In genomic region chr11:74978041-74978440, GRCh38 we compare ENCODE assay signal across 20 cellular contexts. TPM values are rescaled to one million over a fixed set of nuclear protein-coding genes. Genes with fewer than 3 reads are reported as not detected.
DNase-seq lines count a peak whose midpoint lies in the region; ATAC-seq, FAIRE-seq and TF ChIP-seq lines count a peak whose summit lies in the region.
"Had no signal": no experiment of that assay in that cellular context is flagged by ENCODE, and none has a peak within 500 bp of the region (broad histone marks: within the 10 kb centered on the region; RNA-seq: fewer than 3 reads in every experiment).

No MANE protein-coding gene starts in this region.

- H3K36me3 ChIP-seq in left ventricle myocardium inferior (peaks cover 60% of the 10 kb centered on the region), endothelial cell of umbilical vein (ENCODE audit: control insufficient read depth in 2 of 2, extremely low read depth in 1 of 2, insufficient read depth in 2 of 2, low read length in 2 of 2) (peaks cover 18% of the 10 kb centered on the region in 2 experiments), liver (ENCODE audit: control insufficient read depth in 4 of 4, insufficient read depth in 3 of 4, low read depth in 1 of 4, low read length in 3 of 4) (peaks cover 4 to 15% (median 6%) of the 10 kb centered on the region in 4 donors)

- H3K9me1 ChIP-seq in endothelial cell of umbilical vein (replicated peaks; ENCODE audit: control insufficient read depth, extremely low read depth, insufficient read depth, low read length): no peaks in the 10 kb centered on the region

- peak; percentile 61 for ATAC-seq in left ventricle myocardium superior
- ATAC-seq: GM12878 had no signal

- CTCF ChIA-PET in endothelial cell of umbilical vein (lab: Charles Lee): interaction anchor here (1.5 kb wide), 1 partner anchor 18 kb away, joined by 4 read pairs; no protein-coding TSS in a partner anchor

- WGBS in liver: 56% methylated on average over 4 of the region's 4 CpGs

- TF ChIP-seq RAD21 in liver (IDR thresholded peaks at IDR 0.05): no peak

- H3K4me3 ChIP-seq in left ventricle myocardium inferior (no peak overlapping the region), endothelial cell of umbilical vein (replicated peaks in 1 of 3; ENCODE audit: insufficient read depth in 1 of 3, low read depth in 1 of 3, low read length in 3 of 3) (no peak overlapping the region), liver (ENCODE audit: low read depth in 1 of 3, low read length in 3 of 3) (no peak overlapping the region)
- H3K4me3 ChIP-seq: GM12878 had no signal

- H3K79me2 ChIP-seq in endothelial cell of umbilical vein (ENCODE audit: control insufficient read depth, insufficient read depth, low read length): peaks cover 5% of the 10 kb centered on the region

- TF ChIP-seq CTCF in left ventricle myocardium inferior (IDR thresholded peaks at IDR 0.05; ENCODE audit: borderline replicate concordance) (no peak), endothelial cell of umbilical vein (IDR thresholded peaks at IDR 0.05; ENCODE audit: extremely low read depth in 1 of 2, insufficient read depth in 1 of 2, low read depth in 1 of 2, low read length in 2 of 2) (no peak), liver (IDR thresholded peaks at IDR 0.05; ENCODE audit: low read depth, low read length, missing input control) (no peak)

- POLR2A ChIA-PET in endothelial cell of umbilical vein (lab: Charles Lee): no interaction called here

- intact Hi-C loops in left ventricle myocardium superior (cut with micrococcal nuclease): no loop called here
- intact Hi-C loops in left ventricle myocardium inferior (cut with micrococcal nuclease): no loop called here
- intact Hi-C loops in endothelial cell of umbilical vein (cut with micrococcal nuclease): no loop called here

- H3K4me1 ChIP-seq in left ventricle myocardium inferior (peaks cover 3% of the 10 kb centered on the region), endothelial cell of umbilical vein (ENCODE audit: control insufficient read depth, extremely low read depth, insufficient read depth, low read length) (no peaks in the 10 kb centered on the region), liver (ENCODE audit: control insufficient read depth in 4 of 4, insufficient read depth in 4 of 4, low read length in 3 of 4) (peaks cover 1 to 35% (median 25%) of the 10 kb centered on the region in 4 donors)
- H3K4me1 ChIP-seq: BE2C had no signal

- no peak for FAIRE-seq in endothelial cell of umbilical vein (lab: Jason Lieb, UNC)
- FAIRE-seq: A204.1, GM12878, H1 had no signal

- no peak overlapping the region for H2AFZ ChIP-seq in endothelial cell of umbilical vein (ENCODE audit: low read depth, low read length)

- BruUV-seq in endothelial cell of umbilical vein (replicated peaks; lab: Mats Ljungman, UMichigan): no TSS peak

- H3K27me3 ChIP-seq in left ventricle myocardium inferior (ENCODE audit: low read depth): no peaks in the 10 kb centered on the region
- no peaks in the 10 kb centered on the region for H3K27me3 ChIP-seq in endothelial cell of umbilical vein (ENCODE audit: control insufficient read depth in 2 of 2, insufficient read depth in 2 of 2, low read length in 2 of 2)
- H3K27me3 ChIP-seq in liver (ENCODE audit: control insufficient read depth in 4 of 4, insufficient read depth in 4 of 4, low read length in 3 of 4): no peaks in the 10 kb centered on the region
- H3K27me3 ChIP-seq: BE2C had no signal

- H3K9ac ChIP-seq in endothelial cell of umbilical vein (replicated peaks; ENCODE audit: extremely low read depth, insufficient read depth, low read length) (no peak overlapping the region), liver (ENCODE audit: low read depth in 1 of 2, low read length in 2 of 2) (no peak overlapping the region)

- no peaks in the 10 kb centered on the region for H3K9me3 ChIP-seq in left ventricle myocardium inferior (replicated peaks)
- no peaks in the 10 kb centered on the region for H3K9me3 ChIP-seq in endothelial cell of umbilical vein (replicated peaks; ENCODE audit: control insufficient read depth, insufficient read depth, low read length)
- H3K9me3 ChIP-seq in liver (ENCODE audit: control insufficient read depth in 4 of 4, low read length in 3 of 4): no peaks in the 10 kb centered on the region
- H3K9me3 ChIP-seq: BE2C had no signal

- TF ChIP-seq POLR2A in endothelial cell of umbilical vein (IDR thresholded peaks at IDR 0.05; ENCODE audit: low read depth, low read length): no peak

- dilution Hi-C loops in endothelial cell of umbilical vein (cut with MboI; ENCODE audit: extremely low pct_ligation_motif_present, low sequenced_read_pairs): no loop called here

- no peak for DNase-seq in left ventricle myocardium superior
- DNase-seq in left ventricle myocardium inferior: no peak
- DNase-seq in endothelial cell of umbilical vein (ENCODE audit: low read depth, low spot score): peak; percentile 40
- no peak for DNase-seq in NCI-H774 (lab: John Stamatoyannopoulos, UW)
- no peak for DNase-seq in activated T-cell treated with anti-CD3 and anti-CD28 coated beads for 4 hours
- DNase-seq: ACHN; BE2C; C1 segment of cervical spinal cord; CD4-positive, CD25-positive, alpha-beta regulatory T cell; CD8-positive, alpha-beta memory T cell; COR-L47; DMS 273 treated with DMSO at 0.1 percent for 48 hours; DMS53; DND-41; EL; H9 had no signal

- H4K20me1 ChIP-seq in endothelial cell of umbilical vein (replicated peaks; ENCODE audit: control insufficient read depth, extremely low read depth, insufficient read depth, low read length): no peaks in the 10 kb centered on the region

- H3K4me2 ChIP-seq in endothelial cell of umbilical vein (ENCODE audit: insufficient read depth, low read length): no peak overlapping the region

- H3K27ac ChIP-seq in left ventricle myocardium inferior (replicated peaks): no peak overlapping the region
- H3K27ac ChIP-seq in endothelial cell of umbilical vein (ENCODE audit: insufficient read depth, low read depth, low read length): no peak overlapping the region
- H3K27ac ChIP-seq in liver (ENCODE audit: low read depth in 1 of 2, low read length in 2 of 2): no peak overlapping the region

TF ChIP-seq in endothelial cell of umbilical vein, 7 proteins besides CTCF, POLR2A, EP300 and RAD21 (continues in another document):
- TF ChIP-seq MAX (IDR thresholded peaks at IDR 0.05; ENCODE audit: insufficient read depth, insufficient read length): no peak
- TF ChIP-seq FOS (IDR thresholded peaks at IDR 0.05; ENCODE audit: borderline replicate concordance, insufficient read depth, low read length): no peak
- no peak for TF ChIP-seq GATA2 (IDR thresholded peaks at IDR 0.05; ENCODE audit: insufficient read depth, insufficient read length, low read depth, low read length)
- TF ChIP-seq MYC (IDR thresholded peaks at IDR 0.05; ENCODE audit: low read depth, low read length): no peak

TF ChIP-seq in liver, 16 proteins besides CTCF, POLR2A, EP300 and RAD21:
- TF ChIP-seq HNF4G (IDR thresholded peaks at IDR 0.05): no peak
- peak; percentile 6 to 12 for TF ChIP-seq HNF4A (conservative IDR thresholded peaks at IDR 0.05)
- peak; percentile 84 for TF ChIP-seq NR2F2 (IDR thresholded peaks at IDR 0.05)
- peak in 1 of 2 donors; percentile 24 for TF ChIP-seq RXRA (IDR thresholded peaks at IDR 0.05)

RNA-seq across cellular contexts. Expression of gene NEU3, which starts 10.7 kb away (rescaled TPM):
- total RNA-seq in left ventricle myocardium superior (4.9 TPM), left ventricle myocardium inferior (9.9 TPM), endothelial cell of umbilical vein (7.0 and 7.6 TPM in 2 replicates), liver (1 to 10 TPM; 8.0 to 9.5 TPM)
- polyA plus RNA-seq in endothelial cell of umbilical vein (5.5 and 5.9 TPM in 2 replicates), liver (1 to 10 TPM; 2.7 TPM)
- polyA plus RNA-seq in endothelial cell of umbilical vein (2011; cell fraction: cytosol; rRNA removed): 3.4 and 3.6 TPM in 2 replicates
- 16.1 and 19.0 TPM in 2 replicates for polyA plus RNA-seq in endothelial cell of umbilical vein (2011; cell fraction: nucleus; rRNA removed)
- polyA plus RNA-seq in endothelial cell of umbilical vein (2012): 5.6 and 6.1 TPM in 2 replicates
- polyA minus RNA-seq in endothelial cell of umbilical vein: 21.2 and 21.9 TPM in 2 replicates
- 15.4 TPM for polyA minus RNA-seq in endothelial cell of umbilical vein (2011; cell fraction: cytosol; rRNA and poly(A)+ RNA removed)
- 16.5 and 19.2 TPM in 2 replicates for polyA minus RNA-seq in endothelial cell of umbilical vein (2011; cell fraction: nucleus; rRNA and poly(A)+ RNA removed)

RNA-seq across cellular contexts. Expression of gene SPCS2, which starts 29.0 kb away (rescaled TPM):
- total RNA-seq in left ventricle myocardium superior (105 TPM), left ventricle myocardium inferior (103 TPM), endothelial cell of umbilical vein (140 and 152 TPM in 2 replicates), liver (10 to 100 TPM; 32.4 to 34.6 TPM)
- polyA plus RNA-seq in endothelial cell of umbilical vein (82.8 and 88.9 TPM in 2 replicates), liver (100 to 1,000 TPM in 1 of 2 donors, 10 to 100 TPM in 1; 84.6 to 186 TPM)
- polyA plus RNA-seq in endothelial cell of umbilical vein (2011; cell fraction: cytosol; rRNA removed): 87.1 and 95.7 TPM in 2 replicates
- polyA plus RNA-seq in endothelial cell of umbilical vein (2011; cell fraction: nucleus; rRNA removed): 46.3 and 75.5 TPM in 2 replicates
- 118 and 131 TPM in 2 replicates for polyA plus RNA-seq in endothelial cell of umbilical vein (2012)
- polyA minus RNA-seq in endothelial cell of umbilical vein: 56.3 and 58.7 TPM in 2 replicates
- 45.9 TPM for polyA minus RNA-seq in endothelial cell of umbilical vein (2011; cell fraction: cytosol; rRNA and poly(A)+ RNA removed)
- 11.5 and 21.0 TPM in 2 replicates for polyA minus RNA-seq in endothelial cell of umbilical vein (2011; cell fraction: nucleus; rRNA and poly(A)+ RNA removed)

RNA-seq across cellular contexts. Expression of gene XRRA1, which starts 29.1 kb away (rescaled TPM):
- total RNA-seq in left ventricle myocardium superior: 7.3 TPM
- 7.0 TPM for total RNA-seq in left ventricle myocardium inferior
- 11.2 and 28.6 TPM in 2 replicates for total RNA-seq in endothelial cell of umbilical vein
- 6.3 and 8.6 TPM in 2 replicates for polyA plus RNA-seq in endothelial cell of umbilical vein
- polyA plus RNA-seq in endothelial cell of umbilical vein (2011; cell fraction: cytosol; rRNA removed): 7.5 and 8.4 TPM in 2 replicates
- polyA plus RNA-seq in endothelial cell of umbilical vein (2011; cell fraction: nucleus; rRNA removed): 24.5 and 24.8 TPM in 2 replicates
- polyA plus RNA-seq in endothelial cell of umbilical vein (2012): 6.4 and 6.6 TPM in 2 replicates
- 33.0 and 33.7 TPM in 2 replicates for polyA minus RNA-seq in endothelial cell of umbilical vein
- polyA minus RNA-seq in endothelial cell of umbilical vein (2011; cell fraction: cytosol; rRNA and poly(A)+ RNA removed): 9.2 TPM
- 45.2 and 45.7 TPM in 2 replicates for polyA minus RNA-seq in endothelial cell of umbilical vein (2011; cell fraction: nucleus; rRNA and poly(A)+ RNA removed)
- 10 to 100 TPM in 1 of 2 donors, 1 to 10 TPM in 1; 3.8 to 11.6 TPM for total RNA-seq in liver
- polyA plus RNA-seq in liver: 1 to 10 TPM; 5.0 to 6.2 TPM
